10 cellular contexts compared by ENCODE assay signal in genomic region chr1:180563013-180563827, GRCh38. TPM values are rescaled to one million over a fixed set of nuclear protein-coding genes. Genes with fewer than 3 reads are reported as not detected.
DNase-seq lines count a peak whose midpoint lies in the region; TF ChIP-seq lines count a peak whose summit lies in the region.
"Had no signal": no experiment of that assay in that cellular context is flagged by ENCODE, and none has a peak within 500 bp of the region (broad histone marks: within the 10 kb centered on the region; RNA-seq: fewer than 3 reads in every experiment).

No MANE protein-coding gene starts in this region.

- no peak overlapping the region for H3K4me3 ChIP-seq in hepatocyte
- H3K4me3 ChIP-seq: pancreas had no signal

- H3K36me3 ChIP-seq in hepatocyte (replicated peaks; ENCODE audit: insufficient read depth, low read depth): no peaks in the 10 kb centered on the region
- H3K36me3 ChIP-seq: pancreas had no signal

- peak overlapping the region; percentile 23 for H2AFZ ChIP-seq in hepatocyte

- H3K9me3 ChIP-seq in hepatocyte (ENCODE audit: low read depth): no peaks in the 10 kb centered on the region
- H3K9me3 ChIP-seq: pancreas had no signal

- no peaks in the 10 kb centered on the region for H3K27me3 ChIP-seq in hepatocyte
- H3K27me3 ChIP-seq: pancreas had no signal

- WGBS in hepatocyte (ENCODE audit: low lambda C conversion rate, missing lambda C conversion rate): 76% methylated on average over 14 of the region's 14 CpGs

- H3K79me2 ChIP-seq in hepatocyte: no peaks in the 10 kb centered on the region

- H3K4me2 ChIP-seq in hepatocyte: no peak overlapping the region

- H3K9me2 ChIP-seq in hepatocyte (replicated peaks; ENCODE audit: insufficient read depth): no peaks in the 10 kb centered on the region

- peaks cover 32% of the 10 kb centered on the region for H3K4me1 ChIP-seq in hepatocyte (ENCODE audit: insufficient read depth)
- H3K4me1 ChIP-seq: pancreas had no signal

- H4K20me1 ChIP-seq in hepatocyte (ENCODE audit: insufficient read depth, poor library complexity, severe bottlenecking): no peaks in the 10 kb centered on the region

- peak overlapping the region; percentile 49 for H3K27ac ChIP-seq in hepatocyte
- H3K27ac ChIP-seq: pancreas had no signal

- DNase-seq in LoVo (ENCODE audit: low spot score): peak; percentile 48
- DNase-seq in brain pericyte (ENCODE audit: low read depth, low spot score): peak; percentile 11
- DNase-seq in hepatocyte (ENCODE audit: low spot score): peak; percentile 50
- DNase-seq in GOT3 (lab: John Stamatoyannopoulos, UW): no peak
- DNase-seq in NCI-H1694 (lab: John Stamatoyannopoulos, UW): no peak
- no peak for DNase-seq in NCI-H187 (lab: John Stamatoyannopoulos, UW)
- DNase-seq in SKM-1 treated with dmso at 0.1 percent for 144 hours (lab: John Stamatoyannopoulos, UW; ENCODE audit: unreplicated experiment): no peak
- DNase-seq: activated CD4-positive, alpha-beta memory T cell treated with anti-CD3 and anti-CD28 coated beads, Interleukin-2, amount 10 ng/mL, durations not matched to agents 7 days and 5 days; NCI-H1048; pancreas had no signal

- TF ChIP-seq CTCF in hepatocyte (IDR thresholded peaks at IDR 0.05; ENCODE audit: poor library complexity): no peak

RNA-seq across cellular contexts. Expression of gene OVAAL, which starts 4.5 kb away (rescaled TPM):
- not detected in 2 replicates for total RNA-seq in hepatocyte
- not detected in 2 replicates for polyA plus RNA-seq in hepatocyte
- total RNA-seq: activated CD4-positive, alpha-beta memory T cell treated with anti-CD3 and anti-CD28 coated beads, Interleukin-2, amount 10 ng/mL, durations not matched to agents 7 days and 5 days; pancreas had no signal
- polyA plus RNA-seq: pancreas had no signal

Comparison
In these comparisons a context has a peak if more than half of its experiments do, and no peak if none do; other contexts are left out.
1. DNase-seq: peak in LoVo (single experiment), brain pericyte (single experiment) and hepatocyte (single experiment); none in GOT3 (single experiment), NCI-H1694 (single experiment), NCI-H187 (0 of 2) and SKM-1 treated with dmso at 0.1 percent for 144 hours (single experiment).